In genomic region chr16:53991181-53992056, GRCh38 we compare ENCODE assay signal across 13 cellular contexts.
DNase-seq lines count a peak whose midpoint lies in the region; ATAC-seq and TF ChIP-seq lines count a peak whose summit lies in the region.
"Had no signal": no experiment of that assay in that cellular context is flagged by ENCODE, and none has a peak within 500 bp of the region (broad histone marks: within the 10 kb centered on the region; RNA-seq: fewer than 3 reads in every experiment).

No MANE protein-coding gene starts in this region.

- no TSS peak for BruUV-seq in Caco-2 (replicated peaks; lab: Mats Ljungman, UMichigan)

- H3K4me1 Mint-ChIP-seq in Caco-2 (ENCODE audit: low read depth, unreplicated experiment) (no peaks in the 10 kb centered on the region), CD14-positive monocyte (peaks cover 15% of the 10 kb centered on the region), natural killer cell (peaks cover 9 to 16% of the 10 kb centered on the region in 2 donors)

- CTCF ChIA-PET in Caco-2 (lab: Charles Lee): no interaction called here

- no peaks in the 10 kb centered on the region for H3K36me3 ChIP-seq in Caco-2 (ENCODE audit: control insufficient read depth, insufficient read depth, low read length)
- H3K36me3 ChIP-seq in mesodermal cell (ENCODE audit: control insufficient read depth, insufficient read depth, low read length): no peaks in the 10 kb centered on the region
- H3K36me3 ChIP-seq: neutrophil had no signal

- TF ChIP-seq CTCF in Caco-2 (IDR thresholded peaks at IDR 0.05; ENCODE audit: insufficient read depth in 1 of 2, low read depth in 1 of 2, low read length in 1 of 2, severe bottlenecking in 1 of 2, unreplicated experiment in 1 of 2) (no peak), astrocyte of the cerebellum (IDR thresholded peaks at IDR 0.05; ENCODE audit: low read depth, low read length, missing control alignments) (no peak), CD14-positive monocyte (IDR thresholded peaks at IDR 0.05) (no peak), natural killer cell (IDR thresholded peaks at IDR 0.05) (no peak)

- H3K36me3 Mint-ChIP-seq in Caco-2 (ENCODE audit: insufficient read depth, unreplicated experiment) (no peaks in the 10 kb centered on the region), CD14-positive monocyte (peaks cover 0 to 3% of the 10 kb centered on the region in 2 donors), natural killer cell (no peaks in the 10 kb centered on the region)

- in situ Hi-C loops in astrocyte of the cerebellum (cut with HindIII; ENCODE audit: low sequenced_read_pairs): no loop called here

- H3K4me3 Mint-ChIP-seq in Caco-2 (ENCODE audit: unreplicated experiment) (no peak overlapping the region), CD14-positive monocyte (no peak overlapping the region), natural killer cell (no peak overlapping the region)
- H3K4me3 Mint-ChIP-seq: activated CD4-positive, alpha-beta T cell treated with anti-CD3 and anti-CD28 coated beads, Interleukin-2, amount 10 ng/mL, durations not matched to agents 7 days and 5 days had no signal

- H3K9me3 ChIP-seq in Caco-2: no peaks in the 10 kb centered on the region
- no peaks in the 10 kb centered on the region for H3K9me3 ChIP-seq in mesodermal cell (ENCODE audit: control insufficient read depth, low read length)
- H3K9me3 ChIP-seq: neutrophil had no signal

- H3K9me3 Mint-ChIP-seq in Caco-2 (ENCODE audit: unreplicated experiment) (peaks cover 2% of the 10 kb centered on the region), CD14-positive monocyte (peaks cover 0 to 4% (median 0%) of the 10 kb centered on the region in 7 donors), natural killer cell (no peaks in the 10 kb centered on the region)
- H3K9me3 Mint-ChIP-seq: activated CD4-positive, alpha-beta T cell treated with anti-CD3 and anti-CD28 coated beads, Interleukin-2, amount 10 ng/mL, durations not matched to agents 7 days and 5 days had no signal

- no peaks in the 10 kb centered on the region for H3K27me3 ChIP-seq in Caco-2 (replicated peaks; ENCODE audit: control insufficient read depth, insufficient read depth, low read length)
- H3K27me3 ChIP-seq: neutrophil had no signal

- peak overlapping the region; percentile 30 for H3K27ac ChIP-seq in mesodermal cell (ENCODE audit: low read depth, low read length, severe bottlenecking)
- H3K27ac ChIP-seq: neutrophil had no signal

- no peak for ATAC-seq in natural killer cell
- ATAC-seq: stimulated activated naive CD8-positive, alpha-beta T cell treated with anti-CD3 and anti-CD28 coated beads, Interleukin-15, Interleukin-2, amounts not matched to agents 100 U/mL and 50 U/mL, for 24 hours had no signal

- DNase-seq in Caco-2 (no peak), M059J (ENCODE audit: low read depth) (peak; percentile 70), astrocyte of the cerebellum (ENCODE audit: low read depth) (peak; percentile 59), CD14-positive monocyte (ENCODE audit: low spot score) (no peak), natural killer cell (no peak), NCI-H226 (no peak), mesenteric fat pad (ENCODE audit: low spot score) (no peak)
- DNase-seq: activated CD4-positive, alpha-beta T cell treated with anti-CD3 and anti-CD28 coated beads, Interleukin-2, amount 10 ng/mL, durations not matched to agents 7 days and 5 days; effector memory CD4-positive, alpha-beta T cell; NCI-H1436; stimulated activated naive CD8-positive, alpha-beta T cell treated with anti-CD3 and anti-CD28 coated beads, Interleukin-15, Interleukin-2, amounts not matched to agents 100 U/mL and 50 U/mL, for 24 hours had no signal

- POLR2A ChIA-PET in Caco-2 (lab: Charles Lee): no interaction called here

- WGBS in mesodermal cell (ENCODE audit: insufficient coverage in 2 of 2), 2 experiments: 37 to 48% methylated on average over 6 to 7 of the region's 11 CpGs

- H3K27ac Mint-ChIP-seq in Caco-2 (ENCODE audit: unreplicated experiment) (peak overlapping the region; percentile 27), CD14-positive monocyte (no peak overlapping the region), natural killer cell (peak overlapping the region in 1 of 2 donors; percentile 44)
- H3K27ac Mint-ChIP-seq: activated CD4-positive, alpha-beta T cell treated with anti-CD3 and anti-CD28 coated beads, Interleukin-2, amount 10 ng/mL, durations not matched to agents 7 days and 5 days had no signal

- intact Hi-C loops in Caco-2 (cut with micrococcal nuclease; ENCODE audit: unreplicated experiment) (no loop called here), CD14-positive monocyte (cut with micrococcal nuclease) (no loop called here), natural killer cell (cut with micrococcal nuclease) (no loop called here)

- H3K4me3 ChIP-seq in Caco-2 (ENCODE audit: low read depth, low read length): no peak overlapping the region
- H3K4me3 ChIP-seq in astrocyte of the cerebellum (ENCODE audit: low read depth, low read length): no peak overlapping the region
- no peak overlapping the region for H3K4me3 ChIP-seq in mesodermal cell (ENCODE audit: extremely low read depth, insufficient read depth, low read length, poor library complexity, severe bottlenecking)

- H3K27me3 Mint-ChIP-seq in Caco-2 (ENCODE audit: insufficient read depth, unreplicated experiment) (no peaks in the 10 kb centered on the region), CD14-positive monocyte (ENCODE audit: low read depth in 3 of 3) (peaks cover 0 to 1% (median 1%) of the 10 kb centered on the region in 3 donors), natural killer cell (ENCODE audit: low read depth in 2 of 2) (no peaks in the 10 kb centered on the region)
- H3K27me3 Mint-ChIP-seq: activated CD4-positive, alpha-beta T cell treated with anti-CD3 and anti-CD28 coated beads, Interleukin-2, amount 10 ng/mL, durations not matched to agents 7 days and 5 days had no signal

- H3K4me1 ChIP-seq in Caco-2 (no peaks in the 10 kb centered on the region), mesodermal cell (ENCODE audit: control insufficient read depth, insufficient read depth, low read length, poor library complexity, severe bottlenecking) (peaks cover 10% of the 10 kb centered on the region)

Comparison
In these comparisons a context has a peak if more than half of its experiments do, and no peak if none do; other contexts are left out.
1. DNase-seq: peak in M059J (single experiment) and astrocyte of the cerebellum (single experiment); none in Caco-2 (0 of 2), CD14-positive monocyte (single experiment), natural killer cell (single experiment), NCI-H226 (single experiment) and mesenteric fat pad (single experiment).